In the genomic region with DNA sequence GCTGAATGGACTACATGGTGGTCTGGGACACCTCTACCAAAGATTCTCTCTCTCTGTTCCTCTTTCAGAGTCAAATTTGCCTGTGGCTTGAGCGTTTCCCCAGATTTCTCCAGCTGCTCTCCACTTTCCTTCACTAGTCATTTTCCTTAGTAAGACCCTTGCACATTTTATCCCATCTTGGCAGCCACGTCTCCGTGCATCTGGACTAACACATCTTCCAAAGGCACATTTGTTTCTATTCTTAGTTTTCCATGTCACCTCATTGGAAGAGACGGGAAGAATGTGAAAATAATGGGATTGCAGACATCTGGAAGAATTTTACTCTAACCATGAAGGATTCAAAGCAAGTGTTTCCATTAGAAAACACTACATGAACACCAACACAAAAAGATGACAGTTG, we compare ENCODE assay signal across 20 cellular contexts. TPM values are rescaled to one million over a fixed set of nuclear protein-coding genes. Genes with fewer than 3 reads are reported as not detected.
DNase-seq lines count a peak whose midpoint lies in the region; ATAC-seq, FAIRE-seq and TF ChIP-seq lines count a peak whose summit lies in the region.
"Had no signal": no experiment of that assay in that cellular context is flagged by ENCODE, and none has a peak within 500 bp of the region (broad histone marks: within the 10 kb centered on the region; RNA-seq: fewer than 3 reads in every experiment).

No MANE protein-coding gene starts in this region.

- no peak overlapping the region for H2BK120ac ChIP-seq in H1 (replicated peaks; ENCODE audit: low read depth, low read length)

- TF ChIP-seq RAD21 in H1 (IDR thresholded peaks at IDR 0.05 in 1 of 2, conservative IDR thresholded peaks at IDR 0.05 in 1 of 2; ENCODE audit: low read depth in 2 of 2, low read length in 2 of 2), result no peak

- no peak overlapping the region for H2BK20ac ChIP-seq in H1 (ENCODE audit: low read length)

- no peak for FAIRE-seq in H1 (lab: Jason Lieb, UNC)
- FAIRE-seq: A549, G401.6, GM19239, H54 had no signal

- no peak overlapping the region for H3K4me2 ChIP-seq in H1 (ENCODE audit: insufficient read depth in 1 of 2, low read depth in 2 of 2, low read length in 2 of 2)
- H3K4me2 ChIP-seq: A549; BLaER1 treated with 17β-estradiol and CSF1 and Interleukin-3, amounts not matched to agents 10 nM and 100 nM had no signal

- no peaks in the 10 kb centered on the region for H4K20me1 ChIP-seq in H1 (replicated peaks in 1 of 2; ENCODE audit: control insufficient read depth in 1 of 2, insufficient read depth in 2 of 2, low read length in 2 of 2)
- H4K20me1 ChIP-seq: BLaER1 treated with 17β-estradiol and CSF1 and Interleukin-3, amounts not matched to agents 10 nM and 100 nM had no signal

- no peak overlapping the region for H3K4me3 ChIP-seq in heart left ventricle
- no peak overlapping the region for H3K4me3 ChIP-seq in left ventricle myocardium inferior
- H3K4me3 ChIP-seq in H1 (ENCODE audit: extremely low read depth in 1 of 4, insufficient read depth in 2 of 4, low read depth in 3 of 4, low read length in 4 of 4), result no peak overlapping the region
- H3K4me3 ChIP-seq: A549; BLaER1 treated with 17β-estradiol and CSF1 and Interleukin-3, amounts not matched to agents 10 nM and 100 nM; GM23248 had no signal

- H3K4ac ChIP-seq in H1 (replicated peaks; ENCODE audit: insufficient read length, low read depth, low read length), result peak overlapping the region; percentile 23

- H2AK5ac ChIP-seq in H1 (ENCODE audit: low read depth, low read length), result no peak overlapping the region

- H3K23me2 ChIP-seq in H1 (ENCODE audit: low read depth, low read length), result no peaks in the 10 kb centered on the region

- no peak overlapping the region for H4K91ac ChIP-seq in H1 (replicated peaks; ENCODE audit: insufficient read length, low read length)

- no peak overlapping the region for H3K14ac ChIP-seq in H1 (ENCODE audit: insufficient read length)

- no peak for TF ChIP-seq POLR2A in heart left ventricle (IDR thresholded peaks at IDR 0.05)
- no peak for TF ChIP-seq POLR2A in H1 (IDR thresholded peaks at IDR 0.05; ENCODE audit: control extremely low read depth in 1 of 2, low read depth in 2 of 2, low read length in 2 of 2)

- no peak overlapping the region for H2BK5ac ChIP-seq in H1 (ENCODE audit: low read depth, low read length)

- no peak overlapping the region for H3K18ac ChIP-seq in H1 (ENCODE audit: extremely low read depth, low read length)

- no peak overlapping the region for H3K56ac ChIP-seq in H1 (replicated peaks; ENCODE audit: insufficient read length, low read depth, low read length)

- H2BK12ac ChIP-seq in H1 (ENCODE audit: low read depth, low read length), result no peak overlapping the region

- H3K9me3 ChIP-seq in heart left ventricle (no peaks in the 10 kb centered on the region), left ventricle myocardium inferior (replicated peaks) (no peaks in the 10 kb centered on the region), H1 (ENCODE audit: insufficient read depth in 2 of 2, low read depth in 1 of 2, low read length in 1 of 2) (no peaks in the 10 kb centered on the region)
- H3K9me3 ChIP-seq: A549; BLaER1 treated with 17β-estradiol and CSF1 and Interleukin-3, amounts not matched to agents 10 nM and 100 nM had no signal

- H3K79me1 ChIP-seq in H1 (ENCODE audit: low read depth, low read length), result no peaks in the 10 kb centered on the region

- H3K79me2 ChIP-seq in H1 (ENCODE audit: control insufficient read depth in 1 of 2, insufficient read depth in 2 of 2, low read length in 2 of 2), result no peaks in the 10 kb centered on the region

- H3K27me3 ChIP-seq in heart left ventricle, result no peaks in the 10 kb centered on the region
- H3K27me3 ChIP-seq in left ventricle myocardium inferior (ENCODE audit: low read depth), result no peaks in the 10 kb centered on the region
- no peaks in the 10 kb centered on the region for H3K27me3 ChIP-seq in H1 (replicated peaks in 1 of 4; ENCODE audit: control insufficient read depth in 3 of 4, extremely low read depth in 1 of 4, insufficient read depth in 3 of 4, low read length in 3 of 4)
- H3K27me3 ChIP-seq: BLaER1 treated with 17β-estradiol and CSF1 and Interleukin-3, amounts not matched to agents 10 nM and 100 nM had no signal

- POLR2A ChIA-PET in H1 (lab: Charles Lee; ENCODE audit: partially characterized antibody), result no interaction called here

- H3K27ac ChIP-seq in heart left ventricle, result peak overlapping the region in 1 of 12 donors; percentile 44
- no peak overlapping the region for H3K27ac ChIP-seq in left ventricle myocardium inferior (replicated peaks)
- no peak overlapping the region for H3K27ac ChIP-seq in H1 (ENCODE audit: low read depth, low read length)
- H3K27ac ChIP-seq: 22Rv1; A549; BLaER1 treated with 17β-estradiol and CSF1 and Interleukin-3, amounts not matched to agents 10 nM and 100 nM; GM23248; HL-60 had no signal

- ATAC-seq in heart left ventricle, result peak in 3 of 4 donors; percentile 42 to 61 (median 54)
- ATAC-seq: A549; CD8-positive, alpha-beta T cell had no signal

- 53 to 75% (median 67%) methylated on average over 4 of the region's 4 CpGs for WGBS in heart left ventricle, 4 donors
- WGBS in H1 (ENCODE audit: extremely low coverage in 1 of 2, insufficient coverage in 1 of 2, insufficient read length in 1 of 2, insufficient replicate concordance in 2 of 2, low coverage in 1 of 2, low lambda C conversion rate in 2 of 2, missing lambda C conversion rate in 1 of 2), 2 experiments, result 73% methylated on average over 4 of the region's 4 CpGs; no CpG with 5 or more reads in 1 of the 2 experiments

- no peaks in the 10 kb centered on the region for H3K36me3 ChIP-seq in heart left ventricle
- H3K36me3 ChIP-seq in left ventricle myocardium inferior, result no peaks in the 10 kb centered on the region
- no peaks in the 10 kb centered on the region for H3K36me3 ChIP-seq in H1 (ENCODE audit: control insufficient read depth in 2 of 4, insufficient read depth in 4 of 4, low read length in 3 of 4)
- H3K36me3 ChIP-seq: BLaER1 treated with 17β-estradiol and CSF1 and Interleukin-3, amounts not matched to agents 10 nM and 100 nM had no signal

- no peak overlapping the region for H4K8ac ChIP-seq in H1 (ENCODE audit: extremely low read depth, insufficient read depth, low read length)

- TF ChIP-seq EP300 in H1 (IDR thresholded peaks at IDR 0.05; ENCODE audit: borderline replicate concordance in 1 of 2, low read depth in 2 of 2, low read length in 2 of 2), result no peak

- DNase-seq in heart left ventricle, result peak in 2 of 5 donors; percentile 13 to 31
- no peak for DNase-seq in left ventricle myocardium inferior
- DNase-seq in H1 (ENCODE audit: low read depth in 1 of 2, low spot score in 2 of 2), result no peak
- peak; percentile 14 for DNase-seq in myocyte (ENCODE audit: low read depth)
- no peak for DNase-seq in NCI-H345 treated with DMSO at 0.1 percent for 48 hours (lab: John Stamatoyannopoulos, UW; ENCODE audit: unreplicated experiment)
- DNase-seq in iPS-NIHi7 (ENCODE audit: extremely low spot score), result no peak
- no peak for DNase-seq in activated T-cell treated with anti-CD3 and anti-CD28 coated beads for 4 hours
- DNase-seq: Calu3; CD8-positive, alpha-beta T cell; DMS53; DND-41; GM23248; HCEC 1CT had no signal

- intact Hi-C loops in heart left ventricle (cut with DNase I), result no loop called here
- intact Hi-C loops in left ventricle myocardium inferior (cut with micrococcal nuclease), result no loop called here

- H3K9ac ChIP-seq in H1 (replicated peaks in 1 of 4; ENCODE audit: extremely low read depth in 1 of 4, low read depth in 3 of 4, low read length in 3 of 4), result no peak overlapping the region
- H3K9ac ChIP-seq: BLaER1 treated with 17β-estradiol and CSF1 and Interleukin-3, amounts not matched to agents 10 nM and 100 nM; GM23248 had no signal

- TF ChIP-seq CTCF in heart left ventricle (IDR thresholded peaks at IDR 0.05) (no peak), left ventricle myocardium inferior (IDR thresholded peaks at IDR 0.05; ENCODE audit: borderline replicate concordance) (no peak), H1 (IDR thresholded peaks at IDR 0.05; ENCODE audit: control extremely low read depth in 1 of 3, insufficient read depth in 1 of 3, low read depth in 1 of 3, low read length in 3 of 3) (no peak)

- H2AFZ ChIP-seq in H1 (ENCODE audit: low read length), result no peak overlapping the region
- H2AFZ ChIP-seq: GM23248 had no signal

- CTCF ChIA-PET in H1 (lab: Charles Lee; ENCODE audit: partially characterized antibody), result no interaction called here

- H3K4me1 ChIP-seq in heart left ventricle (peaks cover 0 to 6% (median 0%) of the 10 kb centered on the region in 12 donors), left ventricle myocardium inferior (no peaks in the 10 kb centered on the region), H1 (replicated peaks in 1 of 4; ENCODE audit: control insufficient read depth in 3 of 4, insufficient read depth in 4 of 4, low read length in 3 of 4) (peaks cover 0 to 3% (median 0%) of the 10 kb centered on the region in 4 experiments; a peak in 1 of 7 replicates)
- H3K4me1 ChIP-seq: A549; BLaER1 treated with 17β-estradiol and CSF1 and Interleukin-3, amounts not matched to agents 10 nM and 100 nM had no signal

- no peak overlapping the region for H2BK15ac ChIP-seq in H1 (ENCODE audit: low read length)

- H3K23ac ChIP-seq in H1 (ENCODE audit: insufficient read length), result no peak overlapping the region

- no peak overlapping the region for H4K5ac ChIP-seq in H1 (ENCODE audit: insufficient read length, low read depth, low read length)

TF ChIP-seq in H1, 55 proteins besides CTCF, POLR2A, EP300 and RAD21 (continues in another document):
- no peak for TF ChIP-seq RXRA (IDR thresholded peaks at IDR 0.05; ENCODE audit: insufficient read depth, low read depth, low read length)
- no peak for TF ChIP-seq YY1 (IDR thresholded peaks at IDR 0.05; ENCODE audit: low read depth, low read length)
- no peak for TF ChIP-seq CEBPB (IDR thresholded peaks at IDR 0.05; ENCODE audit: low read depth, low read length)
- TF ChIP-seq, protein P1, sequence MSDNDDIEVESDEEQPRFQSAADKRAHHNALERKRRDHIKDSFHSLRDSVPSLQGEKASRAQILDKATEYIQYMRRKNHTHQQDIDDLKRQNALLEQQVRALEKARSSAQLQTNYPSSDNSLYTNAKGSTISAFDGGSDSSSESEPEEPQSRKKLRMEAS (IDR thresholded peaks at IDR 0.05), result no peak
- no peak for TF ChIP-seq BRCA1 (IDR thresholded peaks at IDR 0.05; ENCODE audit: low read depth, low read length)

RNA-seq across cellular contexts. Expression of a gene that starts 28.3 kb away (rescaled TPM):
- 100 to 1,000 TPM; 108 to 178 (median 150) TPM for total RNA-seq in heart left ventricle
- polyA plus RNA-seq in heart left ventricle, result 10 to 100 TPM; 65.6 to 82.6 TPM
- 144 TPM for total RNA-seq in left ventricle myocardium inferior
- total RNA-seq in H1 (2021; fragmentation: NEBNext Ultra II Directional; extraction: Animal tissue kit (Norgen Biotek cat#: 25700)), result 62.7 and 68.4 TPM in 2 replicates
- polyA plus RNA-seq in H1 (2011; rRNA removed), result 7.3 and 9.8 TPM in 2 replicates
- 17.6 TPM for polyA plus RNA-seq in H1 (2011; cell fraction: cytosol; rRNA removed)
- 7.6 TPM for polyA plus RNA-seq in H1 (2011; cell fraction: nucleus; rRNA removed)
- 23.3 to 41.1 TPM (median 27.1 TPM) in 4 replicates for polyA plus RNA-seq in H1 (2012, experiment 1 of 2)
- 2.6 TPM for polyA plus RNA-seq in H1 (2012, experiment 2 of 2)
- 44.2 TPM for polyA plus RNA-seq in H1 (2013, experiment 1 of 2)
- polyA plus RNA-seq in H1 (2013, experiment 2 of 2), result 43.3 TPM
- 21.1 and 32.6 TPM in 2 replicates for polyA minus RNA-seq in H1 (2011; rRNA and poly(A)+ RNA removed)
- polyA minus RNA-seq in H1 (2011; cell fraction: cytosol; rRNA and poly(A)+ RNA removed), result 30.2 TPM
- polyA minus RNA-seq in H1 (2011; cell fraction: nucleus; rRNA and poly(A)+ RNA removed), result 41.6 TPM
- 416 and 456 TPM in 2 replicates for total RNA-seq in myocyte
- polyA plus RNA-seq in myocyte (2012), result 82.1 TPM
